Comparison of ENCODE assay signal across 14 cellular contexts in the genomic region with DNA sequence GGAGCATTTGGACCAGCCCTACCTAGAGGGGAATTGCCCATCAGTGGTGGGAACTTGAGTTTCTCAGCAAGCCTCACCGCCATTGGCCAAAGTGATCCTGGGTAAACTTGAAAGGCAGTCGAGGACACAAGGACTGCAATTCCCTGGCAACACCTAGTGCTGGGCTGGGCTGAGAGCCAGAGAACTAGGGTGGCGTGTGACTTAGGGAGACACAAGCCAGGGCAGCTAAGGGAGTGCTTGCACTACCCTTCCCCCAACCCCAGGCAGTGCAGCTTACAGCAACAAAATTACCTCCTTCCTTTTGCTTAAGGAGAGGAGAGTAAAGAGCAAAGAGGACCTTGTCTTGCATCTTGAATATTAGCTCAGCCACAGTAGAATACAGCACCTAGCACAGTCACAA.
A peak's percentile ranks its signal among the peaks of the same experiment; 100 is the strongest.
DNase-seq lines count a peak whose midpoint lies in the region; FAIRE-seq and TF ChIP-seq lines count a peak whose summit lies in the region.
"Had no signal": no experiment of that assay in that cellular context is flagged by ENCODE, and none has a peak within 500 bp of the region (broad histone marks: within the 10 kb centered on the region; RNA-seq: fewer than 3 reads in every experiment).

No MANE protein-coding gene starts in this region.

- DNase-seq in NCI-H748 (lab: John Stamatoyannopoulos, UW; ENCODE audit: unreplicated experiment), result peak; percentile 5
- DNase-seq in NCI-H748 treated with DMSO at 0.1 percent for 48 hours (lab: John Stamatoyannopoulos, UW), result no peak
- peak; percentile 8 for DNase-seq in astrocyte of the hippocampus (ENCODE audit: low read depth, low spot score)
- DNase-seq in keratinocyte (ENCODE audit: low read depth, low spot score), result no peak
- peak; percentile 30 to 61 for DNase-seq in thyroid gland
- no peak for DNase-seq in NCI-H2227 treated with DMSO at 0.1 percent for 48 hours (lab: John Stamatoyannopoulos, UW)
- DNase-seq in type B pancreatic cell (ENCODE audit: extremely low spot score, unreplicated experiment), result no peak
- DNase-seq in NCI-H524 (lab: John Stamatoyannopoulos, UW), result no peak
- DNase-seq: activated CD4-positive, alpha-beta T cell treated with anti-CD3 and anti-CD28 coated beads, Interleukin-2, amount 10 ng/mL, durations not matched to agents 24 days and 14 days; DND-41; glutamatergic neuron; NCI-H1048; stimulated activated CD4-positive, alpha-beta T cell treated with anti-CD3 and anti-CD28 coated beads, Interleukin-15, amount 100 ng/mL, for 24 hours had no signal

- no peak overlapping the region for H3K4me3 Mint-ChIP-seq in type B pancreatic cell
- H3K4me3 Mint-ChIP-seq: activated CD4-positive, alpha-beta T cell treated with anti-CD3 and anti-CD28 coated beads, Interleukin-2, amount 10 ng/mL, durations not matched to agents 24 days and 14 days had no signal

- H3K36me3 ChIP-seq in keratinocyte (ENCODE audit: control insufficient read depth in 2 of 2, extremely low read depth in 1 of 2, insufficient read depth in 2 of 2, low read length in 2 of 2) (no peaks in the 10 kb centered on the region), thyroid gland (no peaks in the 10 kb centered on the region)

- H3K9me1 ChIP-seq in keratinocyte (ENCODE audit: control insufficient read depth, extremely low read depth, insufficient read depth, low read length), result no peaks in the 10 kb centered on the region

- peaks cover 3% of the 10 kb centered on the region for H3K27me3 Mint-ChIP-seq in type B pancreatic cell
- H3K27me3 Mint-ChIP-seq: activated CD4-positive, alpha-beta T cell treated with anti-CD3 and anti-CD28 coated beads, Interleukin-2, amount 10 ng/mL, durations not matched to agents 24 days and 14 days had no signal

- no peak overlapping the region for H3K9ac ChIP-seq in keratinocyte (ENCODE audit: control insufficient read depth, extremely low read depth, insufficient read depth, low read length)

- intact Hi-C loops in thyroid gland (cut with DNase I), result no loop called here

- H3K4me2 ChIP-seq in keratinocyte (ENCODE audit: control insufficient read depth, extremely low read depth, insufficient read depth, low read depth, low read length), result no peak overlapping the region

- no peak overlapping the region for H3K27ac Mint-ChIP-seq in type B pancreatic cell
- H3K27ac Mint-ChIP-seq: activated CD4-positive, alpha-beta T cell treated with anti-CD3 and anti-CD28 coated beads, Interleukin-2, amount 10 ng/mL, durations not matched to agents 24 days and 14 days had no signal

- H3K27me3 ChIP-seq in keratinocyte (ENCODE audit: control insufficient read depth, extremely low read depth, insufficient read depth, low read length) (no peaks in the 10 kb centered on the region), thyroid gland (no peaks in the 10 kb centered on the region)

- FAIRE-seq in keratinocyte (lab: Jason Lieb, UNC), result peak; percentile 17
- FAIRE-seq: GM12878 had no signal

- no peak for TF ChIP-seq POLR2A in thyroid gland (IDR thresholded peaks at IDR 0.05)

- dilution Hi-C loops in keratinocyte (cut with MboI; ENCODE audit: extremely low pct_ligation_motif_present, low sequenced_read_pairs), result no loop called here

- H3K9me3 ChIP-seq in keratinocyte (ENCODE audit: control insufficient read depth, low read depth, low read length), result no peaks in the 10 kb centered on the region
- no peaks in the 10 kb centered on the region for H3K9me3 ChIP-seq in thyroid gland

- H3K4me1 ChIP-seq in keratinocyte (ENCODE audit: control insufficient read depth, extremely low read depth, insufficient read depth, low read length) (no peaks in the 10 kb centered on the region), thyroid gland (no peaks in the 10 kb centered on the region)

- TF ChIP-seq CTCF in keratinocyte (optimal IDR thresholded peaks at IDR 0.05 in 1 of 3, IDR thresholded peaks at IDR 0.05 in 1 of 3, conservative IDR thresholded peaks at IDR 0.05 in 1 of 3; ENCODE audit: extremely low read depth in 1 of 3, insufficient read depth in 2 of 3, low read length in 3 of 3) (no peak), thyroid gland (IDR thresholded peaks at IDR 0.05) (no peak), type B pancreatic cell (conservative IDR thresholded peaks at IDR 0.05) (no peak)

- H3K9me3 Mint-ChIP-seq in type B pancreatic cell, result no peaks in the 10 kb centered on the region
- H3K9me3 Mint-ChIP-seq: activated CD4-positive, alpha-beta T cell treated with anti-CD3 and anti-CD28 coated beads, Interleukin-2, amount 10 ng/mL, durations not matched to agents 24 days and 14 days had no signal

- no peaks in the 10 kb centered on the region for H3K4me1 Mint-ChIP-seq in type B pancreatic cell (ENCODE audit: unreplicated experiment)
- H3K4me1 Mint-ChIP-seq: activated CD4-positive, alpha-beta T cell treated with anti-CD3 and anti-CD28 coated beads, Interleukin-2, amount 10 ng/mL, durations not matched to agents 24 days and 14 days had no signal

- H3K27ac ChIP-seq in keratinocyte (ENCODE audit: control insufficient read depth, insufficient read depth, low read length) (no peak overlapping the region), thyroid gland (no peak overlapping the region)

- H3K79me2 ChIP-seq in keratinocyte (ENCODE audit: control insufficient read depth, insufficient read depth, low read length), result no peaks in the 10 kb centered on the region

- no peaks in the 10 kb centered on the region for H3K36me3 Mint-ChIP-seq in type B pancreatic cell

- 22 to 46% methylated on average over 3 of the region's 3 CpGs for WGBS in thyroid gland, 2 donors

- no peaks in the 10 kb centered on the region for H4K20me1 ChIP-seq in keratinocyte (ENCODE audit: control insufficient read depth, extremely low read depth, insufficient read depth, low read length)

- H3K4me3 ChIP-seq in keratinocyte (ENCODE audit: control insufficient read depth in 2 of 3, extremely low read depth in 1 of 3, insufficient read depth in 2 of 3, low read depth in 1 of 3, low read length in 3 of 3), result no peak overlapping the region
- no peak overlapping the region for H3K4me3 ChIP-seq in thyroid gland (replicated peaks in 1 of 3)
- H3K4me3 ChIP-seq: GM12878 had no signal

- H2AFZ ChIP-seq in keratinocyte (ENCODE audit: control insufficient read depth, low read length), result no peak overlapping the region

Comparison
In these comparisons a context has a peak if more than half of its experiments do, and no peak if none do; other contexts are left out.
1. DNase-seq: peak in NCI-H748 (single experiment), astrocyte of the hippocampus (single experiment) and thyroid gland (2 of 2); none in NCI-H748 treated with DMSO at 0.1 percent for 48 hours (single experiment), keratinocyte (single experiment), NCI-H2227 treated with DMSO at 0.1 percent for 48 hours (single experiment), type B pancreatic cell (single experiment) and NCI-H524 (0 of 2).